In genomic region chr3:156675744-156676466, GRCh38 we compare ENCODE assay signal across 8 cellular contexts. TPM values are rescaled to one million over a fixed set of nuclear protein-coding genes. Genes with fewer than 3 reads are reported as not detected.
DNase-seq lines count a peak whose midpoint lies in the region; ATAC-seq and TF ChIP-seq lines count a peak whose summit lies in the region.

No MANE protein-coding gene starts in this region.

- WGBS in lower leg skin, 2 donors: 1 to 2% methylated on average over 25 of the region's 25 CpGs

- peak; percentile 45 for DNase-seq in NCI-H1092 treated with DMSO at 0.1 percent for 48 hours (lab: John Stamatoyannopoulos, UW)
- peak; percentile 40 for DNase-seq in T1000 (lab: John Stamatoyannopoulos, UW)
- peak; percentile 88 for DNase-seq in choroid plexus epithelial cell (ENCODE audit: low read depth)
- DNase-seq in lower leg skin (ENCODE audit: low spot score in 2 of 2): peak; percentile 87
- peak; percentile 40 for DNase-seq in stimulated activated naive CD8-positive, alpha-beta T cell treated with anti-CD3 and anti-CD28 coated beads, Interleukin-15, Interleukin-2, amounts not matched to agents 100 U/mL and 50 U/mL, for 24 hours

- intact Hi-C loops in lower leg skin (cut with DNase I; ENCODE audit: low total_unique reads): loop anchor here (2.0 to 10.0 kb wide), 2 partner anchors 141 to 459 kb away; no protein-coding TSS in a partner anchor

- TF ChIP-seq CTCF in choroid plexus epithelial cell (conservative IDR thresholded peaks at IDR 0.05; ENCODE audit: low read depth, low read length): no peak
- TF ChIP-seq CTCF in lower leg skin (IDR thresholded peaks at IDR 0.05): no peak

- no peak for ATAC-seq in stimulated activated naive CD8-positive, alpha-beta T cell treated with anti-CD3 and anti-CD28 coated beads, Interleukin-15, Interleukin-2, amounts not matched to agents 100 U/mL and 50 U/mL, for 24 hours
- ATAC-seq in GM21423 (IDR thresholded peaks at IDR 0.05; ENCODE audit: unreplicated experiment): no peak
- ATAC-seq in GM21737 (IDR thresholded peaks at IDR 0.05; ENCODE audit: unreplicated experiment): no peak

- H3K4me3 ChIP-seq in GM08714 (ENCODE audit: low read length) (peak overlapping the region; percentile 87), choroid plexus epithelial cell (ENCODE audit: low read depth, low read length) (peak overlapping the region; percentile 90), lower leg skin (ENCODE audit: low read depth, poor library complexity, severe bottlenecking) (peak overlapping the region; percentile 92)

- TF ChIP-seq POLR2A in lower leg skin (IDR thresholded peaks at IDR 0.05): no peak

RNA-seq across cellular contexts. Expression of gene TIPARP, which starts 1.5 kb away (rescaled TPM):
- 10 to 100 TPM; 59.1 to 70.3 (median 68.5) TPM for total RNA-seq in lower leg skin
